ENCODE assay signal across 37 cellular contexts in genomic region chr4:95020521-95020920, GRCh38.
"Had no signal": no experiment of that assay in that cellular context is flagged by ENCODE, and none has a peak within 500 bp of the region (broad histone marks: within the 10 kb centered on the region; RNA-seq: fewer than 3 reads in every experiment).

No MANE protein-coding gene starts in this region.

- H3K36me3 Mint-ChIP-seq: activated CD4-positive, alpha-beta memory T cell treated with anti-CD3 and anti-CD28 coated beads for 36 hours; activated naive CD4-positive, alpha-beta T cell treated with anti-CD3 and anti-CD28 coated beads, Interleukin-2, amount 50 U/mL, for 72 hours; activated naive CD8-positive, alpha-beta T cell treated with anti-CD3 and anti-CD28 coated beads for 36 hours; WTC11 had no signal

- H3K4me1 Mint-ChIP-seq: activated CD4-positive, alpha-beta T cell treated with anti-CD3 and anti-CD28 coated beads, Interleukin-2, amount 10 ng/mL, durations not matched to agents 24 days and 14 days; activated naive CD8-positive, alpha-beta T cell treated with anti-CD3 and anti-CD28 coated beads for 36 hours; WTC11 had no signal

- H3K27me3 Mint-ChIP-seq: activated CD4-positive, alpha-beta memory T cell treated with anti-CD3 and anti-CD28 coated beads for 36 hours; activated CD4-positive, alpha-beta T cell treated with anti-CD3 and anti-CD28 coated beads, Interleukin-2, amount 10 ng/mL, durations not matched to agents 24 days and 14 days; activated CD8-positive, alpha-beta T cell treated with anti-CD3 and anti-CD28 coated beads for 36 hours; activated naive CD8-positive, alpha-beta T cell treated with anti-CD3 and anti-CD28 coated beads for 36 hours; activated T-helper 17 cell treated with anti-CD3 and anti-CD28 coated beads, Interleukin-2, amount 50 U/mL, for 72 hours had no signal

- ATAC-seq: activated CD4-positive, CD25-positive, alpha-beta regulatory T cell treated with anti-CD3 and anti-CD28 coated beads, Interleukin-2, amount 50 U/mL, for 24 hours; activated CD8-positive, alpha-beta T cell treated with anti-CD3 and anti-CD28 coated beads for 36 hours; activated naive CD4-positive, alpha-beta T cell treated with anti-CD3 and anti-CD28 coated beads, Interleukin-2, amount 50 U/mL, for 72 hours; activated T-cell treated with anti-CD3 and anti-CD28 coated beads, Interleukin-2, amount 50 U/mL, for 4 hours; activated T-cell treated with anti-CD3 and anti-CD28 coated beads, Interleukin-2, amount 50 U/mL, for 72 hours; activated T-helper 17 cell treated with anti-CD3 and anti-CD28 coated beads, Interleukin-2, amount 50 U/mL, for 72 hours; body of pancreas; WTC11 had no signal

- H3K27ac ChIP-seq: adrenal gland, body of pancreas, brain microvascular endothelial cell, breast epithelium, WERI-Rb-1 had no signal

- H3K27me3 ChIP-seq: adrenal gland, body of pancreas, brain microvascular endothelial cell, breast epithelium had no signal

- H3K4me1 ChIP-seq: adrenal gland, breast epithelium had no signal

- H3K9me3 ChIP-seq: adrenal gland, body of pancreas, breast epithelium had no signal

- H3K4me3 ChIP-seq: adrenal gland, body of pancreas, breast epithelium had no signal

- H3K4me3 Mint-ChIP-seq: activated CD4-positive, alpha-beta memory T cell treated with anti-CD3 and anti-CD28 coated beads for 36 hours; activated CD4-positive, alpha-beta T cell treated with anti-CD3 and anti-CD28 coated beads, Interleukin-2, amount 10 ng/mL, durations not matched to agents 24 days and 14 days; activated CD8-positive, alpha-beta T cell treated with anti-CD3 and anti-CD28 coated beads for 36 hours; activated naive CD4-positive, alpha-beta T cell treated with anti-CD3 and anti-CD28 coated beads for 36 hours; activated naive CD8-positive, alpha-beta T cell treated with anti-CD3 and anti-CD28 coated beads for 36 hours; activated T-cell treated with anti-CD3 and anti-CD28 coated beads, Interleukin-2, amount 50 U/mL, for 4 hours; activated T-cell treated with anti-CD3 and anti-CD28 coated beads, Interleukin-2, amount 50 U/mL, for 72 hours; activated T-helper 1 cell treated with anti-CD3 and anti-CD28 coated beads, Interleukin-12 subunit alpha, Interleukin-12 subunit beta, Interleukin-2, Interleukin-4 antibody, amounts not matched to agents 30 ng/mL and 10 ng/mL and 1 ng/mL, durations not matched to agents 14 hours and 24 hours and 36 hours; activated T-helper 17 cell treated with anti-CD3 and anti-CD28 coated beads, Interleukin-2, amount 50 U/mL, for 72 hours; T-helper 1 cell treated with Interleukin-12 subunit alpha and Interleukin-12 subunit beta and Interleukin-4 antibody, amounts not matched to agents 30 μg/mL and 1 μg/mL, for 36 hours; T-helper 2 cell treated with Interferon-gamma antibody and Interleukin-4, amounts not matched to agents 5 μg/mL and 100 μg/mL, for 36 hours; WTC11 had no signal

- DNase-seq: activated CD4-positive, alpha-beta memory T cell treated with anti-CD3 and anti-CD28 coated beads for 36 hours; activated CD4-positive, alpha-beta T cell treated with anti-CD3 and anti-CD28 coated beads for 1 hour; activated CD4-positive, alpha-beta T cell treated with anti-CD3 and anti-CD28 coated beads for 4 hours; activated CD4-positive, alpha-beta T cell treated with anti-CD3 and anti-CD28 coated beads, Interleukin-2, amount 10 ng/mL, durations not matched to agents 24 days and 14 days; activated CD4-positive, alpha-beta T cell treated with anti-CD3 and anti-CD28 coated beads, Interleukin-2, amount 50 U/mL, for 1 hour; activated CD4-positive, alpha-beta T cell treated with anti-CD3 and anti-CD28 coated beads, Interleukin-2, amount 50 U/mL, for 4 hours; activated CD4-positive, CD25-positive, alpha-beta regulatory T cell; activated CD8-positive, alpha-beta memory T cell treated with anti-CD3 and anti-CD28 coated beads, Interleukin-2, amount 50 U/mL, for 4 hours; activated CD8-positive, alpha-beta T cell treated with anti-CD3 and anti-CD28 coated beads for 36 hours; activated effector memory CD4-positive, alpha-beta T cell treated with anti-CD3 and anti-CD28 coated beads, Interleukin-2, amount 50 U/mL, for 16 hours; activated gamma-delta T cell treated with Interleukin-2 at 50 U/mL for 16 hours; activated naive CD4-positive, alpha-beta T cell; activated naive CD4-positive, alpha-beta T cell treated with anti-CD3 and anti-CD28 coated beads for 36 hours; activated naive CD4-positive, alpha-beta T cell treated with anti-CD3 and anti-CD28 coated beads, Interleukin-2, amount 50 U/mL, for 16 hours; activated naive CD8-positive, alpha-beta T cell treated with anti-CD3 and anti-CD28 coated beads for 36 hours; activated T-cell treated with anti-CD3 and anti-CD28 coated beads for 4 hours; activated T-cell treated with anti-CD3 and anti-CD28 coated beads, Interleukin-2, amount 50 U/mL, for 1 hour; activated T-cell treated with anti-CD3 and anti-CD28 coated beads, Interleukin-2, amount 50 U/mL, for 4 hours; activated T-cell treated with anti-CD3 and anti-CD28 coated beads, Interleukin-2, amount 50 U/mL, for 72 hours; adrenal gland; amniotic stem cell; aorta; body of pancreas; brain microvascular endothelial cell; central memory CD4-positive, alpha-beta T cell; T-helper 1 cell; T-helper 2 cell; T-helper 9 cell; WERI-Rb-1 had no signal

- H3K9me3 Mint-ChIP-seq: activated CD4-positive, alpha-beta memory T cell treated with anti-CD3 and anti-CD28 coated beads for 36 hours; activated CD4-positive, alpha-beta T cell treated with anti-CD3 and anti-CD28 coated beads, Interleukin-2, amount 10 ng/mL, durations not matched to agents 24 days and 14 days; activated CD8-positive, alpha-beta T cell treated with anti-CD3 and anti-CD28 coated beads for 36 hours; activated naive CD4-positive, alpha-beta T cell treated with anti-CD3 and anti-CD28 coated beads for 36 hours; activated naive CD4-positive, alpha-beta T cell treated with anti-CD3 and anti-CD28 coated beads, Interleukin-2, amount 50 U/mL, for 72 hours; activated naive CD8-positive, alpha-beta T cell treated with anti-CD3 and anti-CD28 coated beads for 36 hours; activated T-cell treated with anti-CD3 and anti-CD28 coated beads, Interleukin-2, amount 50 U/mL, for 4 hours; activated T-cell treated with anti-CD3 and anti-CD28 coated beads, Interleukin-2, amount 50 U/mL, for 72 hours; activated T-helper 1 cell treated with anti-CD3 and anti-CD28 coated beads, Interleukin-12 subunit alpha, Interleukin-12 subunit beta, Interleukin-2, Interleukin-4 antibody, amounts not matched to agents 30 ng/mL and 10 ng/mL and 1 ng/mL, durations not matched to agents 14 hours and 24 hours and 36 hours; activated T-helper 17 cell treated with anti-CD3 and anti-CD28 coated beads, Interleukin-2, amount 50 U/mL, for 72 hours; T-helper 1 cell treated with Interleukin-12 subunit alpha and Interleukin-12 subunit beta and Interleukin-4 antibody, amounts not matched to agents 30 μg/mL and 1 μg/mL, for 36 hours; T-helper 2 cell treated with Interferon-gamma antibody and Interleukin-4, amounts not matched to agents 5 μg/mL and 100 μg/mL, for 36 hours; WTC11 had no signal

- H3K36me3 ChIP-seq: adrenal gland, brain microvascular endothelial cell, breast epithelium, WERI-Rb-1 had no signal

- H3K27ac Mint-ChIP-seq: activated CD4-positive, alpha-beta memory T cell treated with anti-CD3 and anti-CD28 coated beads for 36 hours; activated CD4-positive, alpha-beta T cell treated with anti-CD3 and anti-CD28 coated beads, Interleukin-2, amount 10 ng/mL, durations not matched to agents 24 days and 14 days; activated CD8-positive, alpha-beta T cell treated with anti-CD3 and anti-CD28 coated beads for 36 hours; activated naive CD4-positive, alpha-beta T cell treated with anti-CD3 and anti-CD28 coated beads for 36 hours; activated naive CD4-positive, alpha-beta T cell treated with anti-CD3 and anti-CD28 coated beads, Interleukin-2, amount 50 U/mL, for 72 hours; activated naive CD8-positive, alpha-beta T cell treated with anti-CD3 and anti-CD28 coated beads for 36 hours; activated T-cell treated with anti-CD3 and anti-CD28 coated beads, Interleukin-2, amount 50 U/mL, for 72 hours; activated T-helper 1 cell treated with anti-CD3 and anti-CD28 coated beads, Interleukin-12 subunit alpha, Interleukin-12 subunit beta, Interleukin-2, Interleukin-4 antibody, amounts not matched to agents 30 ng/mL and 10 ng/mL and 1 ng/mL, durations not matched to agents 14 hours and 24 hours and 36 hours; activated T-helper 17 cell treated with anti-CD3 and anti-CD28 coated beads, Interleukin-2, amount 50 U/mL, for 72 hours; T-helper 1 cell treated with Interleukin-12 subunit alpha and Interleukin-12 subunit beta and Interleukin-4 antibody, amounts not matched to agents 30 μg/mL and 1 μg/mL, for 36 hours; T-helper 2 cell treated with Interferon-gamma antibody and Interleukin-4, amounts not matched to agents 5 μg/mL and 100 μg/mL, for 36 hours; WTC11 had no signal
